In genomic region chr1:198032668-198033067, GRCh38 we compare ENCODE assay signal across 35 cellular contexts.
"Had no signal": no experiment of that assay in that cellular context is flagged by ENCODE, and none has a peak within 500 bp of the region (broad histone marks: within the 10 kb centered on the region; RNA-seq: fewer than 3 reads in every experiment).

No MANE protein-coding gene starts in this region.

- H2AFZ ChIP-seq: hepatocyte had no signal

- H3K4me3 Mint-ChIP-seq: activated CD4-positive, alpha-beta memory T cell treated with anti-CD3 and anti-CD28 coated beads, Interleukin-2, amount 10 ng/mL, durations not matched to agents 7 days and 5 days; activated CD4-positive, alpha-beta T cell treated with anti-CD3 and anti-CD28 coated beads, Interleukin-2, amount 10 ng/mL, durations not matched to agents 7 days and 5 days; activated naive CD4-positive, alpha-beta T cell treated with anti-CD3 and anti-CD28 coated beads for 36 hours; activated naive CD4-positive, alpha-beta T cell treated with anti-CD3 and anti-CD28 coated beads, Interleukin-2, amount 50 U/mL, for 24 hours; activated naive CD8-positive, alpha-beta T cell treated with anti-CD3 and anti-CD28 coated beads for 36 hours; activated T-cell treated with anti-CD3 and anti-CD28 coated beads, Interleukin-2, amount 50 U/mL, for 4 hours; activated T-helper 17 cell treated with anti-CD3 and anti-CD28 coated beads, Interleukin-2, amount 50 U/mL, for 72 hours; effector memory CD8-positive, alpha-beta T cell; T-helper 17 cell; T-helper 2 cell treated with Interferon-gamma antibody and Interleukin-4, amounts not matched to agents 5 μg/mL and 100 μg/mL, for 36 hours; WTC11 had no signal

- H3K9me3 ChIP-seq: body of pancreas, esophagus squamous epithelium, gastroesophageal sphincter, heart right ventricle had no signal

- H3K36me3 Mint-ChIP-seq: activated naive CD4-positive, alpha-beta T cell treated with anti-CD3 and anti-CD28 coated beads, Interleukin-2, amount 50 U/mL, for 24 hours; activated naive CD8-positive, alpha-beta T cell treated with anti-CD3 and anti-CD28 coated beads for 36 hours; WTC11 had no signal

- H3K27ac Mint-ChIP-seq: activated CD4-positive, alpha-beta memory T cell treated with anti-CD3 and anti-CD28 coated beads, Interleukin-2, amount 10 ng/mL, durations not matched to agents 7 days and 5 days; activated CD4-positive, alpha-beta T cell treated with anti-CD3 and anti-CD28 coated beads, Interleukin-2, amount 10 ng/mL, durations not matched to agents 7 days and 5 days; activated naive CD4-positive, alpha-beta T cell treated with anti-CD3 and anti-CD28 coated beads for 36 hours; activated naive CD4-positive, alpha-beta T cell treated with anti-CD3 and anti-CD28 coated beads, Interleukin-2, amount 50 U/mL, for 24 hours; activated naive CD8-positive, alpha-beta T cell treated with anti-CD3 and anti-CD28 coated beads for 36 hours; activated T-helper 17 cell treated with anti-CD3 and anti-CD28 coated beads, Interleukin-2, amount 50 U/mL, for 72 hours; effector memory CD8-positive, alpha-beta T cell; T-helper 17 cell; T-helper 2 cell treated with Interferon-gamma antibody and Interleukin-4, amounts not matched to agents 5 μg/mL and 100 μg/mL, for 36 hours; WTC11 had no signal

- H3K4me1 ChIP-seq: esophagus squamous epithelium had no signal

- H3K4me2 ChIP-seq: hepatocyte had no signal

- H3K27me3 ChIP-seq: body of pancreas, esophagus squamous epithelium, gastroesophageal sphincter, hepatocyte had no signal

- H3K4me1 Mint-ChIP-seq: activated naive CD4-positive, alpha-beta T cell treated with anti-CD3 and anti-CD28 coated beads, Interleukin-2, amount 50 U/mL, for 24 hours; activated T-helper 17 cell treated with anti-CD3 and anti-CD28 coated beads, Interleukin-2, amount 50 U/mL, for 72 hours; T-helper 17 cell; WTC11 had no signal

- H3K4me3 ChIP-seq: body of pancreas, esophagus squamous epithelium, gastroesophageal sphincter, heart right ventricle, hepatocyte had no signal

- FAIRE-seq: colon, endometrium, endothelial cell of umbilical vein had no signal

- H3K79me2 ChIP-seq: hepatocyte had no signal

- H3K27me3 Mint-ChIP-seq: activated naive CD8-positive, alpha-beta T cell treated with anti-CD3 and anti-CD28 coated beads for 36 hours; activated T-helper 17 cell treated with anti-CD3 and anti-CD28 coated beads, Interleukin-2, amount 50 U/mL, for 72 hours; T-helper 17 cell had no signal

- H3K36me3 ChIP-seq: esophagus squamous epithelium, gastroesophageal sphincter, heart right ventricle had no signal

- H3K27ac ChIP-seq: body of pancreas, epithelial cell of prostate, esophagus squamous epithelium, gastroesophageal sphincter, heart right ventricle, hepatocyte, VCaP had no signal

- H3K9me3 Mint-ChIP-seq: activated CD4-positive, alpha-beta memory T cell treated with anti-CD3 and anti-CD28 coated beads, Interleukin-2, amount 10 ng/mL, durations not matched to agents 7 days and 5 days; activated CD4-positive, alpha-beta T cell treated with anti-CD3 and anti-CD28 coated beads, Interleukin-2, amount 10 ng/mL, durations not matched to agents 7 days and 5 days; activated naive CD4-positive, alpha-beta T cell treated with anti-CD3 and anti-CD28 coated beads for 36 hours; activated naive CD4-positive, alpha-beta T cell treated with anti-CD3 and anti-CD28 coated beads, Interleukin-2, amount 50 U/mL, for 24 hours; activated naive CD8-positive, alpha-beta T cell treated with anti-CD3 and anti-CD28 coated beads for 36 hours; activated T-cell treated with anti-CD3 and anti-CD28 coated beads, Interleukin-2, amount 50 U/mL, for 4 hours; activated T-helper 17 cell treated with anti-CD3 and anti-CD28 coated beads, Interleukin-2, amount 50 U/mL, for 72 hours; effector memory CD8-positive, alpha-beta T cell; T-helper 2 cell treated with Interferon-gamma antibody and Interleukin-4, amounts not matched to agents 5 μg/mL and 100 μg/mL, for 36 hours; WTC11 had no signal

- DNase-seq: activated CD4-positive, alpha-beta memory T cell treated with anti-CD3 and anti-CD28 coated beads, Interleukin-2, amount 10 ng/mL, durations not matched to agents 7 days and 5 days; activated CD4-positive, alpha-beta T cell treated with anti-CD3 and anti-CD28 coated beads for 1 hour; activated CD4-positive, alpha-beta T cell treated with anti-CD3 and anti-CD28 coated beads for 4 hours; activated CD4-positive, alpha-beta T cell treated with anti-CD3 and anti-CD28 coated beads, Interleukin-2, amount 10 ng/mL, durations not matched to agents 7 days and 5 days; activated CD4-positive, alpha-beta T cell treated with anti-CD3 and anti-CD28 coated beads, Interleukin-2, amount 50 U/mL, for 4 hours; activated CD8-positive, alpha-beta memory T cell treated with anti-CD3 and anti-CD28 coated beads for 24 hours; activated effector memory CD4-positive, alpha-beta T cell treated with Interleukin-2 at 50 U/mL for 16 hours; activated naive CD4-positive, alpha-beta T cell treated with anti-CD3 and anti-CD28 coated beads for 36 hours; activated naive CD8-positive, alpha-beta T cell treated with anti-CD3 and anti-CD28 coated beads for 36 hours; activated T-cell treated with anti-CD3 and anti-CD28 coated beads, Interleukin-2, amount 50 U/mL, for 4 hours; amniotic stem cell; anterior cingulate cortex; body of pancreas; caudate nucleus; cortex of kidney; dermis blood vessel endothelial cell; effector CD4-positive, alpha-beta T cell; effector memory CD8-positive, alpha-beta T cell; esophagus squamous epithelium; foreskin melanocyte; heart right ventricle; T-helper 1 cell; T-helper 17 cell; T1000 had no signal
